ENCODE assay signal across 31 cellular contexts in the genomic region with DNA sequence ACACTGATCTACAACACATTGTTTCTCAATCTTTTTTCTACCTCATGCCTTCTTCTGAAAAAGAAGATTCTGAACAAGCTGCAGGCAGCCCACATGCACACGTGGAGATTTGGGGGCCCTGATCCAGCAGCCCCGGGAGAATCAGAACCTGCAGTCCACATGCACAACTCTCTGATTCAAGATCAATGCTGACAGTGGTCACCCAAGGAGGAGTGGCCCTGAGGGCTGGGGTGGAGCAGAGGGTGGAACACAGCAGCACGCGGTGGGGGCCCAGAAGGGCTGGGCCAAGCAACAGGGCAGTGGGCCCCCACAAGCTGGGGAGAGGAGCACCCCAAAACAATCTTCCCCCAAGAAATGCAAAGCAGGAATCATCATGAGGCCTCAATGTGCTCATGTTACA.
"Had no signal": no experiment of that assay in that cellular context is flagged by ENCODE, and none has a peak within 500 bp of the region (broad histone marks: within the 10 kb centered on the region; RNA-seq: fewer than 3 reads in every experiment).

No MANE protein-coding gene starts in this region.

- H3K9me3 Mint-ChIP-seq: activated B cell treated with CpG ODN at 0.5 μM for 24 hours; activated CD4-positive, alpha-beta memory T cell treated with anti-CD3 and anti-CD28 coated beads for 36 hours; activated CD4-positive, alpha-beta T cell treated with anti-CD3 and anti-CD28 coated beads, Interleukin-2, amount 10 ng/mL, durations not matched to agents 24 days and 14 days; activated naive CD4-positive, alpha-beta T cell treated with anti-CD3 and anti-CD28 coated beads, Interleukin-2, amount 10 ng/mL, durations not matched to agents 7 days and 5 days; activated naive CD4-positive, alpha-beta T cell treated with anti-CD3 and anti-CD28 coated beads, Interleukin-2, amount 50 U/mL, for 24 hours; activated naive CD8-positive, alpha-beta T cell treated with anti-CD3 and anti-CD28 coated beads, Interleukin-2, amount 10 ng/mL, durations not matched to agents 7 days and 5 days; activated naive CD8-positive, alpha-beta T cell treated with anti-CD3 and anti-CD28 coated beads, Interleukin-2, amount 50 U/mL, for 24 hours; activated T-cell treated with anti-CD3 and anti-CD28 coated beads, Interleukin-2, amount 50 U/mL, for 24 hours; activated T-helper 2 cell treated with anti-CD3 and anti-CD28 coated beads, Interferon-gamma antibody, Interleukin-2, Interleukin-4, amounts not matched to agents 10 μg/mL and 5 μg/mL and 100 μg/mL, durations not matched to agents 14 hours and 24 hours and 36 hours; central memory CD8-positive, alpha-beta T cell; T-cell had no signal

- H3K4me3 ChIP-seq: ascending aorta had no signal

- H3K27ac ChIP-seq: ascending aorta had no signal

- H3K4me1 Mint-ChIP-seq: activated B cell treated with CpG ODN at 0.5 μM for 24 hours; activated CD4-positive, alpha-beta T cell treated with anti-CD3 and anti-CD28 coated beads, Interleukin-2, amount 10 ng/mL, durations not matched to agents 24 days and 14 days; activated CD8-positive, alpha-beta memory T cell treated with anti-CD3 and anti-CD28 coated beads, Interleukin-2, amount 10 ng/mL, durations not matched to agents 7 days and 5 days; activated naive CD4-positive, alpha-beta T cell treated with anti-CD3 and anti-CD28 coated beads, Interleukin-2, amount 10 ng/mL, durations not matched to agents 7 days and 5 days; activated naive CD4-positive, alpha-beta T cell treated with anti-CD3 and anti-CD28 coated beads, Interleukin-2, amount 50 U/mL, for 24 hours; activated naive CD8-positive, alpha-beta T cell treated with anti-CD3 and anti-CD28 coated beads, Interleukin-2, amount 10 ng/mL, durations not matched to agents 7 days and 5 days; activated naive CD8-positive, alpha-beta T cell treated with anti-CD3 and anti-CD28 coated beads, Interleukin-2, amount 50 U/mL, for 24 hours; central memory CD8-positive, alpha-beta T cell; T-cell; T-helper 17 cell had no signal

- H3K27me3 ChIP-seq: ascending aorta had no signal

- DNase-seq: activated B cell treated with CpG ODN at 0.5 μM for 24 hours; activated CD4-positive, alpha-beta memory T cell treated with anti-CD3 and anti-CD28 coated beads for 36 hours; activated CD4-positive, alpha-beta T cell treated with anti-CD3 and anti-CD28 coated beads for 4 hours; activated CD4-positive, alpha-beta T cell treated with anti-CD3 and anti-CD28 coated beads, Interleukin-2, amount 10 ng/mL, durations not matched to agents 24 days and 14 days; activated CD4-positive, alpha-beta T cell treated with anti-CD3 and anti-CD28 coated beads, Interleukin-2, amount 50 U/mL, for 1 hour; activated CD4-positive, alpha-beta T cell treated with anti-CD3 and anti-CD28 coated beads, Interleukin-2, amount 50 U/mL, for 4 hours; activated CD4-positive, CD25-positive, alpha-beta regulatory T cell treated with anti-CD3 and anti-CD28 coated beads, Interleukin-2, amount 50 U/mL, for 72 hours; activated CD8-positive, alpha-beta memory T cell treated with anti-CD3 and anti-CD28 coated beads for 24 hours; activated CD8-positive, alpha-beta memory T cell treated with anti-CD3 and anti-CD28 coated beads, Interleukin-2, amount 10 ng/mL, durations not matched to agents 7 days and 5 days; activated CD8-positive, alpha-beta memory T cell treated with anti-CD3 and anti-CD28 coated beads, Interleukin-2, amount 50 U/mL, for 48 hours; activated CD8-positive, alpha-beta T cell treated with anti-CD3 and anti-CD28 coated beads, Interleukin-2, amount 10 ng/mL, durations not matched to agents 7 days and 5 days; activated effector memory CD4-positive, alpha-beta T cell treated with Interleukin-2 at 50 U/mL for 16 hours; activated gamma-delta T cell; activated naive CD4-positive, alpha-beta T cell treated with anti-CD3 and anti-CD28 coated beads, Interleukin-2, amount 10 ng/mL, durations not matched to agents 7 days and 5 days; activated naive CD4-positive, alpha-beta T cell treated with Interleukin-2 at 50 U/mL for 16 hours; activated naive CD8-positive, alpha-beta T cell treated with anti-CD3 and anti-CD28 coated beads, Interleukin-2, amount 10 ng/mL, durations not matched to agents 7 days and 5 days; activated naive CD8-positive, alpha-beta T cell treated with anti-CD3 and anti-CD28 coated beads, Interleukin-2, amount 50 U/mL, for 24 hours; activated T-cell treated with anti-CD3 and anti-CD28 coated beads, Interleukin-2, amount 50 U/mL, for 24 hours; activated T-cell treated with anti-CD3 and anti-CD28 coated beads, Interleukin-2, amount 50 U/mL, for 48 hours; amygdala; anterior cingulate cortex; caudate nucleus; cerebellar nuclear complex; T-cell; T-helper 17 cell had no signal

- H3K27ac Mint-ChIP-seq: activated B cell treated with CpG ODN at 0.5 μM for 24 hours; activated CD4-positive, alpha-beta memory T cell treated with anti-CD3 and anti-CD28 coated beads for 36 hours; activated CD4-positive, alpha-beta T cell treated with anti-CD3 and anti-CD28 coated beads, Interleukin-2, amount 10 ng/mL, durations not matched to agents 24 days and 14 days; activated CD8-positive, alpha-beta memory T cell treated with anti-CD3 and anti-CD28 coated beads, Interleukin-2, amount 10 ng/mL, durations not matched to agents 7 days and 5 days; activated CD8-positive, alpha-beta T cell treated with anti-CD3 and anti-CD28 coated beads, Interleukin-2, amount 10 ng/mL, durations not matched to agents 7 days and 5 days; activated naive CD4-positive, alpha-beta T cell treated with anti-CD3 and anti-CD28 coated beads, Interleukin-2, amount 10 ng/mL, durations not matched to agents 7 days and 5 days; activated naive CD4-positive, alpha-beta T cell treated with anti-CD3 and anti-CD28 coated beads, Interleukin-2, amount 50 U/mL, for 24 hours; activated naive CD8-positive, alpha-beta T cell; activated naive CD8-positive, alpha-beta T cell treated with anti-CD3 and anti-CD28 coated beads, Interleukin-2, amount 10 ng/mL, durations not matched to agents 7 days and 5 days; activated naive CD8-positive, alpha-beta T cell treated with anti-CD3 and anti-CD28 coated beads, Interleukin-2, amount 50 U/mL, for 24 hours; activated T-cell treated with anti-CD3 and anti-CD28 coated beads, Interleukin-2, amount 50 U/mL, for 24 hours; activated T-helper 2 cell treated with anti-CD3 and anti-CD28 coated beads, Interferon-gamma antibody, Interleukin-2, Interleukin-4, amounts not matched to agents 10 μg/mL and 5 μg/mL and 100 μg/mL, durations not matched to agents 14 hours and 24 hours and 36 hours; T-cell; T-helper 17 cell had no signal

- H3K36me3 Mint-ChIP-seq: activated CD4-positive, alpha-beta memory T cell treated with anti-CD3 and anti-CD28 coated beads for 36 hours; activated CD8-positive, alpha-beta memory T cell treated with anti-CD3 and anti-CD28 coated beads, Interleukin-2, amount 10 ng/mL, durations not matched to agents 7 days and 5 days; activated naive CD4-positive, alpha-beta T cell treated with anti-CD3 and anti-CD28 coated beads, Interleukin-2, amount 10 ng/mL, durations not matched to agents 7 days and 5 days; activated naive CD4-positive, alpha-beta T cell treated with anti-CD3 and anti-CD28 coated beads, Interleukin-2, amount 50 U/mL, for 24 hours; activated naive CD8-positive, alpha-beta T cell; activated naive CD8-positive, alpha-beta T cell treated with anti-CD3 and anti-CD28 coated beads, Interleukin-2, amount 10 ng/mL, durations not matched to agents 7 days and 5 days; brain; T-cell had no signal

- H3K4me1 ChIP-seq: ascending aorta had no signal

- H3K27me3 Mint-ChIP-seq: activated B cell treated with CpG ODN at 0.5 μM for 24 hours; activated CD4-positive, alpha-beta T cell treated with anti-CD3 and anti-CD28 coated beads, Interleukin-2, amount 10 ng/mL, durations not matched to agents 24 days and 14 days; activated CD8-positive, alpha-beta memory T cell treated with anti-CD3 and anti-CD28 coated beads, Interleukin-2, amount 10 ng/mL, durations not matched to agents 7 days and 5 days; activated naive CD4-positive, alpha-beta T cell treated with anti-CD3 and anti-CD28 coated beads, Interleukin-2, amount 10 ng/mL, durations not matched to agents 7 days and 5 days; activated naive CD4-positive, alpha-beta T cell treated with anti-CD3 and anti-CD28 coated beads, Interleukin-2, amount 50 U/mL, for 24 hours; activated naive CD8-positive, alpha-beta T cell treated with anti-CD3 and anti-CD28 coated beads, Interleukin-2, amount 10 ng/mL, durations not matched to agents 7 days and 5 days; activated naive CD8-positive, alpha-beta T cell treated with anti-CD3 and anti-CD28 coated beads, Interleukin-2, amount 50 U/mL, for 24 hours; brain had no signal

- H3K4me3 Mint-ChIP-seq: activated B cell treated with CpG ODN at 0.5 μM for 24 hours; activated CD4-positive, alpha-beta memory T cell treated with anti-CD3 and anti-CD28 coated beads for 36 hours; activated CD4-positive, alpha-beta T cell treated with anti-CD3 and anti-CD28 coated beads, Interleukin-2, amount 10 ng/mL, durations not matched to agents 24 days and 14 days; activated CD8-positive, alpha-beta memory T cell treated with anti-CD3 and anti-CD28 coated beads, Interleukin-2, amount 10 ng/mL, durations not matched to agents 7 days and 5 days; activated CD8-positive, alpha-beta T cell treated with anti-CD3 and anti-CD28 coated beads, Interleukin-2, amount 10 ng/mL, durations not matched to agents 7 days and 5 days; activated naive CD4-positive, alpha-beta T cell treated with anti-CD3 and anti-CD28 coated beads, Interleukin-2, amount 10 ng/mL, durations not matched to agents 7 days and 5 days; activated naive CD4-positive, alpha-beta T cell treated with anti-CD3 and anti-CD28 coated beads, Interleukin-2, amount 50 U/mL, for 24 hours; activated naive CD8-positive, alpha-beta T cell; activated naive CD8-positive, alpha-beta T cell treated with anti-CD3 and anti-CD28 coated beads, Interleukin-2, amount 10 ng/mL, durations not matched to agents 7 days and 5 days; activated naive CD8-positive, alpha-beta T cell treated with anti-CD3 and anti-CD28 coated beads, Interleukin-2, amount 50 U/mL, for 24 hours; activated T-cell treated with anti-CD3 and anti-CD28 coated beads, Interleukin-2, amount 50 U/mL, for 24 hours; brain; central memory CD8-positive, alpha-beta T cell; T-cell; T-helper 17 cell had no signal

- H3K36me3 ChIP-seq: ascending aorta had no signal

- ATAC-seq: activated CD8-positive, alpha-beta memory T cell treated with anti-CD3 and anti-CD28 coated beads, Interleukin-2, amount 10 ng/mL, durations not matched to agents 7 days and 5 days; activated CD8-positive, alpha-beta T cell treated with anti-CD3 and anti-CD28 coated beads, Interleukin-2, amount 10 ng/mL, durations not matched to agents 7 days and 5 days; activated naive CD8-positive, alpha-beta T cell treated with anti-CD3 and anti-CD28 coated beads, Interleukin-2, amount 50 U/mL, for 24 hours; T-cell; T-helper 17 cell had no signal
